In genomic region chr6:164578616-164579015, GRCh38 we compare ENCODE assay signal across 24 cellular contexts.
"Had no signal": no experiment of that assay in that cellular context is flagged by ENCODE, and none has a peak within 500 bp of the region (broad histone marks: within the 10 kb centered on the region; RNA-seq: fewer than 3 reads in every experiment).

No MANE protein-coding gene starts in this region.

- H3K27me3 ChIP-seq: neural progenitor cell, neutrophil, right lobe of liver, suprapubic skin, tibial artery, upper lobe of right lung had no signal

- H3K9me3 ChIP-seq: neutrophil, psoas muscle, right lobe of liver, suprapubic skin, thoracic aorta, upper lobe of right lung had no signal

- H3K36me3 ChIP-seq: neutrophil, right lobe of liver, suprapubic skin, thoracic aorta, tibial artery, upper lobe of right lung had no signal

- ATAC-seq: left lobe of liver; natural killer cell; right lobe of liver; stimulated activated effector memory CD8-positive, alpha-beta T cell treated with anti-CD3 and anti-CD28 coated beads, Interleukin-12 subunit alpha, Interleukin-12 subunit beta, amount 100 ng/mL, for 72 hours; upper lobe of right lung had no signal

- H3K4me3 ChIP-seq: lung, neural progenitor cell, psoas muscle, right lobe of liver, skin epidermis, suprapubic skin, thoracic aorta, tibial artery, upper lobe of right lung had no signal

- DNase-seq: hippocampal formation; kidney glomerular epithelial cell; left cardiac atrium; mesendoderm; naive B cell; natural killer cell; nephron progenitor cell; occipital lobe; psoas muscle; right lobe of liver; stimulated activated CD4-positive, alpha-beta T cell treated with anti-CD3 and anti-CD28 coated beads, Interleukin-4, amount 100 ng/mL, for 24 hours; stimulated activated naive CD4-positive, alpha-beta T cell; tibial artery; trophoblast cell; upper lobe of right lung had no signal

- H3K27ac ChIP-seq: neural progenitor cell, neutrophil, parathyroid adenoma, psoas muscle, right lobe of liver, skin epidermis, suprapubic skin, thoracic aorta, tibial artery, upper lobe of right lung had no signal

- H3K4me1 ChIP-seq: neural progenitor cell, parathyroid adenoma, psoas muscle, right lobe of liver, suprapubic skin, tibial artery, upper lobe of right lung had no signal
